Comparison of ENCODE assay signal across 32 cellular contexts in the genomic region with DNA sequence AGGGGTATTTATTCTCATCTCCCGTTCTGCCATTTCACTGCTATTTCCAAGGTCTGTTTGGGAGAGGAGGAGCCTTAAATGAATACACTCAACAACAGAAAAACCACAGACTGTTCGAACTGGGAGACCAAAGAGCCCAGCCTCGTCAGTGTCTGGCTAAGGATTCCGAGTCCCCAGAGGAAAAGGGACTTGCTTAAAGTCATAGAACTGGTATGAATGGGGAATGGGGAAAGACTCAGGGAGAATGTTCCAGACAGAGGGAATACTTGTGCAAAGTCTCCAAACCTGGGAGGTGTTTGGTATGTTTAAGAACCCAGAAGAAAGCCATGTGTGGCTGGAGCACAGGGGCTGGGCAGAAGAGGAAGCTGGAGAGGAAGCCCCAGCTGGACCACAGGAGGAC.
"Had no signal": no experiment of that assay in that cellular context is flagged by ENCODE, and none has a peak within 500 bp of the region (broad histone marks: within the 10 kb centered on the region; RNA-seq: fewer than 3 reads in every experiment).

No MANE protein-coding gene starts in this region.

- ATAC-seq: gastrocnemius medialis; left cardiac atrium; left ventricle myocardium superior; naive thymus-derived CD4-positive, alpha-beta T cell; right lobe of liver; stimulated activated memory B cell treated with anti-CD40 and anti-IgM and Interleukin-4, amounts not matched to agents 10 μg/mL and 1 μg/mL and 100 μg/mL, for 72 hours had no signal

- H3K36me3 Mint-ChIP-seq: activated naive CD8-positive, alpha-beta T cell treated with anti-CD3 and anti-CD28 coated beads for 36 hours; brain; naive thymus-derived CD4-positive, alpha-beta T cell; stimulated activated memory B cell treated with anti-CD40 and anti-IgM and Interleukin-4, amounts not matched to agents 10 μg/mL and 1 μg/mL and 100 μg/mL, for 72 hours had no signal

- H3K27me3 ChIP-seq: adrenal gland, ascending aorta, gastrocnemius medialis, ovary, right lobe of liver, stomach had no signal

- DNase-seq: activated CD4-positive, alpha-beta T cell treated with anti-CD3 and anti-CD28 coated beads for 4 hours; activated CD4-positive, alpha-beta T cell treated with anti-CD3 and anti-CD28 coated beads, Interleukin-2, amount 50 U/mL, for 48 hours; activated CD8-positive, alpha-beta memory T cell treated with anti-CD3 and anti-CD28 coated beads for 24 hours; activated effector memory CD4-positive, alpha-beta T cell treated with Interleukin-2 at 50 U/mL for 16 hours; activated naive CD4-positive, alpha-beta T cell treated with Interleukin-2 at 50 U/mL for 16 hours; activated naive CD8-positive, alpha-beta T cell treated with anti-CD3 and anti-CD28 coated beads for 36 hours; adrenal gland; cerebellar nuclear complex; dorsolateral prefrontal cortex; effector memory CD4-positive, alpha-beta T cell; gastrocnemius medialis; glutamatergic neuron; left cardiac atrium; left ventricle myocardium superior; mammary epithelial cell; naive thymus-derived CD4-positive, alpha-beta T cell; ovary; right lobe of liver; stimulated activated CD4-positive, alpha-beta T cell treated with anti-CD3 and anti-CD28 coated beads, Interleukin-1b, Interleukin-23, amount 100 ng/mL, for 48 hours; stimulated activated CD4-positive, alpha-beta T cell treated with anti-CD3 and anti-CD28 coated beads, Interleukin-4, amount 100 ng/mL, for 4 hours; stimulated activated CD8-positive, alpha-beta memory T cell treated with anti-CD3 and anti-CD28 coated beads, Interleukin-4, amount 100 ng/mL, for 48 hours; stomach; tibial artery had no signal

- H3K27ac Mint-ChIP-seq: activated naive CD8-positive, alpha-beta T cell treated with anti-CD3 and anti-CD28 coated beads for 36 hours; brain; mesothelial cell of epicardium; naive thymus-derived CD4-positive, alpha-beta T cell; progenitor cell of endocrine pancreas; stimulated activated memory B cell treated with anti-CD40 and anti-IgM and Interleukin-4, amounts not matched to agents 10 μg/mL and 1 μg/mL and 100 μg/mL, for 72 hours had no signal

- H3K36me3 ChIP-seq: adrenal gland, ascending aorta, cardiac muscle cell, gastrocnemius medialis, ovary, right lobe of liver, stomach, tibial artery had no signal

- H3K4me3 ChIP-seq: adrenal gland, ascending aorta, cardiac muscle cell, coronary artery, dorsolateral prefrontal cortex, gastrocnemius medialis, ovary, right lobe of liver, skin epidermis, stomach, tibial artery had no signal

- H3K4me1 ChIP-seq: adrenal gland, right lobe of liver, stomach had no signal

- H3K27ac ChIP-seq: adrenal gland, ascending aorta, cardiac muscle cell, coronary artery, dorsolateral prefrontal cortex, gastrocnemius medialis, ovary, right lobe of liver, skin epidermis, stomach, tibial artery, VCaP had no signal

- H3K9me3 Mint-ChIP-seq: mesothelial cell of epicardium had no signal

- H3K9me3 ChIP-seq: adrenal gland, ovary, right lobe of liver had no signal
